8 cellular contexts compared by ENCODE assay signal in the genomic region with DNA sequence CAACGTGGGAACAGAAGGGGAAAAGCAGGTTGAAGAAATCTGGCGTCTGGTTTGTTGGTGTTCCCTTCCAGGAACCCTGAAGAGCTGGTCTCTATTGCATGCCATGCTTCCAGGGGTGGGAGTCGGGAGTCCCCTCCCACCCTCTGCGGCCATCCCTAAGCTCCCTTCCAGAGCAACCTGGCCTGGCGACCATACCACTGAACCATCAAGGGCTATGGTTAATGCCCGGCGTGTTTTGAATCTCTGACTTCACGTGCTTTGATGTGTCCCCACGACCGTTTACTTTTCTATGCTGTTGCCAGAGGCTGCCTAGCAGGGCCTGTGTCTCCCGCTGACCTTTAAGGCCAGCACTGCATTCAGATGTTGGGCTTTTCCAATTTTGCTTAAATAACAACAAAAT. TPM values are rescaled to one million over a fixed set of nuclear protein-coding genes. Genes with fewer than 3 reads are reported as not detected.
DNase-seq lines count a peak whose midpoint lies in the region; ATAC-seq and TF ChIP-seq lines count a peak whose summit lies in the region.

No MANE protein-coding gene starts in this region.

- H3K9me3 ChIP-seq in heart left ventricle (no peaks in the 10 kb centered on the region), body of pancreas (no peaks in the 10 kb centered on the region), mucosa of descending colon (no peaks in the 10 kb centered on the region), uterus (no peaks in the 10 kb centered on the region)

- ATAC-seq in heart left ventricle (no peak), left ventricle myocardium superior (no peak), body of pancreas (no peak), mucosa of descending colon (no peak), HG02840 (IDR thresholded peaks at IDR 0.05; ENCODE audit: low FRiP score, unreplicated experiment) (no peak)

- TF ChIP-seq CTCF in heart left ventricle (IDR thresholded peaks at IDR 0.05): no peak
- no peak for TF ChIP-seq CTCF in body of pancreas (IDR thresholded peaks at IDR 0.05)
- no peak for TF ChIP-seq CTCF in mucosa of descending colon (IDR thresholded peaks at IDR 0.05)
- TF ChIP-seq CTCF in uterus (IDR thresholded peaks at IDR 0.05): no peak

- DNase-seq in heart left ventricle (peak in 1 of 5 donors; percentile 19), left ventricle myocardium superior (no peak), body of pancreas (peak in 3 of 4 donors; percentile 21 to 29 (median 23)), mucosa of descending colon (peak in 2 of 3 donors; percentile 33 to 49), uterus (peak; percentile 17 to 21), NCI-H1092 (lab: John Stamatoyannopoulos, UW) (no peak), T1000 (lab: John Stamatoyannopoulos, UW) (no peak)

- no peak for TF ChIP-seq POLR2A in heart left ventricle (IDR thresholded peaks at IDR 0.05)
- no peak for TF ChIP-seq POLR2A in body of pancreas (IDR thresholded peaks at IDR 0.05)
- TF ChIP-seq POLR2A in uterus (IDR thresholded peaks at IDR 0.05): no peak

- 52 to 62% (median 55%) methylated on average over 11 of the region's 11 CpGs for WGBS in heart left ventricle, 4 donors
- WGBS in body of pancreas, 2 donors: 54 to 57% methylated on average over 11 of the region's 11 CpGs

- peak overlapping the region; percentile 56 to 97 (median 88) for H3K27ac ChIP-seq in heart left ventricle
- peak overlapping the region; percentile 86 to 95 (median 93) for H3K27ac ChIP-seq in body of pancreas
- peak overlapping the region; percentile 87 to 98 for H3K27ac ChIP-seq in uterus

- H3K27me3 ChIP-seq in heart left ventricle (no peaks in the 10 kb centered on the region), body of pancreas (no peaks in the 10 kb centered on the region), uterus (no peaks in the 10 kb centered on the region)

- intact Hi-C loops in heart left ventricle (cut with DNase I) (loop anchor here in 9 of 10 donors (2.0 to 10.0 kb wide), 11 partner anchors 38 to 217 kb away; no protein-coding TSS in a partner anchor), left ventricle myocardium superior (cut with micrococcal nuclease) (no loop called here), body of pancreas (cut with DNase I) (no loop called here), mucosa of descending colon (cut with DNase I, micrococcal nuclease) (loop anchor here in 1 of 2 donors (5.0 kb wide), 1 partner anchor 123 kb away; no protein-coding TSS in a partner anchor), uterus (cut with DNase I; ENCODE audit: low total_unique reads) (no loop called here)

- peak overlapping the region in 9 of 12 donors; percentile 54 to 84 (median 72) for H3K4me3 ChIP-seq in heart left ventricle
- H3K4me3 ChIP-seq in body of pancreas: no peak overlapping the region
- H3K4me3 ChIP-seq in mucosa of descending colon: no peak overlapping the region
- H3K4me3 ChIP-seq in uterus: peak overlapping the region in 1 of 2 donors; percentile 57

- H3K36me3 ChIP-seq in heart left ventricle (peaks cover 0 to 10% (median 2%) of the 10 kb centered on the region in 9 donors), body of pancreas (replicated peaks in 1 of 2; ENCODE audit: insufficient read depth in 1 of 2, low read depth in 2 of 2) (no peaks in the 10 kb centered on the region), mucosa of descending colon (ENCODE audit: low read depth) (no peaks in the 10 kb centered on the region), uterus (no peaks in the 10 kb centered on the region)

- H3K4me1 ChIP-seq in heart left ventricle (peaks cover 13 to 49% (median 35%) of the 10 kb centered on the region in 12 donors), body of pancreas (peaks cover 27% of the 10 kb centered on the region), mucosa of descending colon (ENCODE audit: low read depth) (peaks cover 21% of the 10 kb centered on the region), uterus (no peaks in the 10 kb centered on the region)

RNA-seq across cellular contexts. Expression of a gene that starts 0.7 kb away (rescaled TPM):
- total RNA-seq in heart left ventricle: 10 to 100 TPM; 16.8 to 41.5 (median 23.8) TPM
- polyA plus RNA-seq in heart left ventricle: 10 to 100 TPM in 1 of 2 donors, 1 to 10 TPM in 1; 9.3 to 19.0 TPM
- 23.6 TPM for total RNA-seq in left ventricle myocardium superior
- total RNA-seq in body of pancreas: 10 to 100 TPM; 22.4 to 25.7 TPM
- 10 to 100 TPM; 33.2 to 47.6 (median 35.2) TPM for total RNA-seq in mucosa of descending colon
- total RNA-seq in uterus: 100 to 1,000 TPM in 2 of 4 donors, 10 to 100 TPM in 2; 57.1 to 109 (median 98.3) TPM

Comparison
In these comparisons a context has a peak if more than half of its experiments do, and no peak if none do; other contexts are left out.
1. intact Hi-C loops: an anchor here in heart left ventricle (2.0 to 10.0 kb wide); none called in left ventricle myocardium superior, body of pancreas and uterus.
2. DNase-seq: peak in body of pancreas (3 of 4), mucosa of descending colon (2 of 3) and uterus (2 of 2); none in left ventricle myocardium superior (single experiment), NCI-H1092 (single experiment) and T1000 (single experiment).
3. H3K4me3 ChIP-seq: peak in heart left ventricle (9 of 12); none in body of pancreas (0 of 2) and mucosa of descending colon (single experiment).
4. Peak in every context shown above with its lines, with median percentiles within 50 percentile points of each other: H3K27ac ChIP-seq.